ENCODE assay signal across 8 cellular contexts in genomic region chr7:77415822-77416620, GRCh38. TPM values are rescaled to one million over a fixed set of nuclear protein-coding genes. Genes with fewer than 3 reads are reported as not detected.
DNase-seq lines count a peak whose midpoint lies in the region; TF ChIP-seq lines count a peak whose summit lies in the region.

GSAP (minus strand) TSS chr7:77416349; CDS start chr7:77416321, 28 bp downstream.

- peak within 1 kb of the TSS; percentile 86 to 95 (median 92) for H3K4me3 Mint-ChIP-seq in immature natural killer cell

- intact Hi-C loops in spleen (cut with DNase I; ENCODE audit: low total_unique reads): no loop called here

- peaks cover 17% of the 10 kb centered on the region for H3K27me3 ChIP-seq in HUES6 (ENCODE audit: control insufficient read depth, insufficient read depth, low read length)
- no peaks in the 10 kb centered on the region for H3K27me3 ChIP-seq in spleen (replicated peaks in 1 of 7)

- H3K9me3 ChIP-seq in HUES6 (ENCODE audit: control insufficient read depth, insufficient read depth, low read depth, low read length): no peaks in the 10 kb centered on the region
- no peaks in the 10 kb centered on the region for H3K9me3 ChIP-seq in spleen

- H3K4me1 Mint-ChIP-seq in immature natural killer cell: peaks cover 63 to 75% of the 10 kb centered on the region in 2 donors

- peak in 1 of 3 donors; percentile 9 for TF ChIP-seq POLR2A in spleen (IDR thresholded peaks at IDR 0.05)

- H3K4me1 ChIP-seq in HUES6 (ENCODE audit: control insufficient read depth, insufficient read depth, low read length): peaks cover 54% of the 10 kb centered on the region
- H3K4me1 ChIP-seq in spleen: peaks cover 9 to 80% (median 49%) of the 10 kb centered on the region in 6 donors

- peak within 1 kb of the TSS; percentile 80 for H3K9ac ChIP-seq in HUES6 (ENCODE audit: low read length)

- WGBS in spleen, 5 donors: 0 to 1% (median 1%) methylated on average over 27 to 93 of the region's 93 CpGs

- H3K27me3 Mint-ChIP-seq in immature natural killer cell (ENCODE audit: low read depth in 3 of 3): peaks cover 3 to 14% (median 10%) of the 10 kb centered on the region in 3 donors

- no peak for TF ChIP-seq CTCF in GM20000 (IDR thresholded peaks at IDR 0.05; ENCODE audit: extremely low read depth, missing control alignments)
- TF ChIP-seq CTCF in spleen (IDR thresholded peaks at IDR 0.05 in 8 of 11, conservative IDR thresholded peaks at IDR 0.05 in 3 of 11): peak in 4 of 11 experiments; percentile 25 to 46 (median 36)

- H3K36me3 ChIP-seq in HUES6 (ENCODE audit: control insufficient read depth, insufficient read depth, low read length) (no peaks in the 10 kb centered on the region), spleen (no peaks in the 10 kb centered on the region)

- DNase-seq in Caki2 (ENCODE audit: low read depth): peak; percentile 74
- DNase-seq in GM20000 (ENCODE audit: low spot score): peak; percentile 91
- peak; percentile 37 for DNase-seq in T-helper 9 cell
- DNase-seq in T47D (ENCODE audit: low read depth in 1 of 2, low spot score in 1 of 2): peak; percentile 77 to 92
- DNase-seq in immature natural killer cell: peak; percentile 69 to 73 (median 69)
- DNase-seq in spleen: peak; percentile 94
- DNase-seq in Kasumi-1 (lab: John Stamatoyannopoulos, UW): no peak

- peak within 1 kb of the TSS; percentile 94 to 99 (median 98) for H3K27ac Mint-ChIP-seq in immature natural killer cell

- no peaks in the 10 kb centered on the region for H3K9me3 Mint-ChIP-seq in immature natural killer cell

- peaks cover 0 to 2% (median 0%) of the 10 kb centered on the region in 3 donors for H3K36me3 Mint-ChIP-seq in immature natural killer cell

- H3K4me3 ChIP-seq in HUES6 (ENCODE audit: low read depth, low read length) (peak within 1 kb of the TSS; percentile 80), spleen (peak within 1 kb of the TSS; percentile 64 to 87 (median 69))

- in situ Hi-C loops in Caki2 (cut with HindIII; ENCODE audit: low pct_unique_long_range_greater_than_20kb, low sequenced_read_pairs) (no loop called here), T47D (cut with HindIII; ENCODE audit: low pct_unique_long_range_greater_than_20kb, low sequenced_read_pairs) (no loop called here)

- H3K27ac ChIP-seq in HUES6 (ENCODE audit: low read depth, low read length) (peak within 1 kb of the TSS; percentile 58; the same call in 1 of the 2 replicates), spleen (peak within 1 kb of the TSS; percentile 90 to 98 (median 96))

RNA-seq across cellular contexts. Expression of gene GSAP, which starts in this region (rescaled TPM):
- total RNA-seq in Caki2 (2014; rRNA removed; shearing (Covaris generic); ENCODE audit: low replicate concordance): 4.7 and 11.7 TPM in 2 replicates
- polyA plus RNA-seq in immature natural killer cell: 10 to 100 TPM; 24.6 to 85.4 (median 55.5) TPM
- 10 to 100 TPM; 54.5 to 96.5 (median 86.2) TPM for total RNA-seq in spleen
- polyA plus RNA-seq in spleen: 10 to 100 TPM; 35.9 to 63.6 (median 49.6) TPM

Comparison
In these comparisons a context has a peak if more than half of its experiments do, and no peak if none do; other contexts are left out.
1. DNase-seq: peak in Caki2 (single experiment), GM20000 (single experiment), T-helper 9 cell (single experiment), T47D (2 of 2), immature natural killer cell (3 of 3) and spleen (single experiment); none in Kasumi-1 (0 of 2).